ENCODE assay signal across 7 cellular contexts in genomic region chr1:10992864-10993263, GRCh38. TPM values are rescaled to one million over a fixed set of nuclear protein-coding genes. Genes with fewer than 3 reads are reported as not detected.
"Had no signal": no experiment of that assay in that cellular context is flagged by ENCODE, and none has a peak within 500 bp of the region (broad histone marks: within the 10 kb centered on the region; RNA-seq: fewer than 3 reads in every experiment).

No MANE protein-coding gene starts in this region.

- ATAC-seq: GM12878 had no signal

- H3K4me3 ChIP-seq: GM12878 had no signal

- FAIRE-seq: G401.6, GM12878, GM18507, GM19239 had no signal

- DNase-seq: GDM1, GF-D8 had no signal

RNA-seq across cellular contexts. Expression of gene MASP2, which starts 54.2 kb away (rescaled TPM):
- total RNA-seq: G401 had no signal
